Comparison of ENCODE assay signal across 13 cellular contexts in the genomic region with DNA sequence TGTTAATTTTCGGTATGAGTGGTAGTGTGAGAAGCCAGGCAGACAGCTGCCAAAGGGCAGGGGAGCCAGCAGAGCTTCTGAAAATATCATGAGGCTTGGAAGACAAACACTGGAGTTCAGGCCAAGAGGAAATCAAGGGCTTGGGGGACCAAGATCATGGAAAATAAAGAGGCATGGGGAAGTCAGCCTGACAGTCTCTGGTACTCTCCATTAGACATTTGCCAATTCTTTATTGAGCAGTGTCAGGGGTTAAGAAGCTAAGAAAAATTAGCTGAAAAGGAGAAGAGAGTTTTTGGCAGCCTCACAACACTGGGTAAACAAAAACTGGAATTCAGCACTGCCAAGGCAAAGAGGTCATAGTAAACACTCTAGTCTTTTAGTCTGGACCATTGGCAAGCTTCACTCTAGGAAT.
DNase-seq lines count a peak whose midpoint lies in the region; ATAC-seq and TF ChIP-seq lines count a peak whose summit lies in the region.
"Had no signal": no experiment of that assay in that cellular context is flagged by ENCODE, and none has a peak within 500 bp of the region (broad histone marks: within the 10 kb centered on the region; RNA-seq: fewer than 3 reads in every experiment).

No MANE protein-coding gene starts in this region.

- H3K27me3 ChIP-seq in PC-3 (ENCODE audit: low read length) (no peaks in the 10 kb centered on the region), gastrocnemius medialis (no peaks in the 10 kb centered on the region), esophagus muscularis mucosa (no peaks in the 10 kb centered on the region)

- no peak overlapping the region for H3K4me3 ChIP-seq in PC-3 (ENCODE audit: low read length)
- H3K4me3 ChIP-seq in gastrocnemius medialis = no peak overlapping the region
- no peak overlapping the region for H3K4me3 ChIP-seq in esophagus muscularis mucosa

- no peaks in the 10 kb centered on the region for H3K9me2 ChIP-seq in PC-3 (replicated peaks; ENCODE audit: low read length)

- H3K79me2 ChIP-seq in PC-3 (ENCODE audit: low read length) = no peaks in the 10 kb centered on the region

- H3K4me1 ChIP-seq in PC-3 (ENCODE audit: insufficient read depth, low read length) (no peaks in the 10 kb centered on the region), gastrocnemius medialis (peaks cover 22 to 25% of the 10 kb centered on the region in 2 donors), esophagus muscularis mucosa (peaks cover 7 to 21% (median 13%) of the 10 kb centered on the region in 4 donors)

- 21% methylated on average over 1 of the region's 1 CpG for WGBS in esophagus muscularis mucosa

- H3F3A ChIP-seq in PC-3 (ENCODE audit: low read length, unreplicated experiment) = no peaks in the 10 kb centered on the region

- no peaks in the 10 kb centered on the region for H4K20me1 ChIP-seq in PC-3 (ENCODE audit: low read length)

- in situ Hi-C loops in gastrocnemius medialis (cut with MboI; ENCODE audit: low sequenced_read_pairs in 4 of 4) = no loop called here

- ATAC-seq in PC-3 (peak; percentile 40), left ventricle myocardium superior (peak; percentile 91), gastrocnemius medialis (peak; percentile 68 to 81), GM18502 (IDR thresholded peaks at IDR 0.05; ENCODE audit: poor library complexity, unreplicated experiment) (no peak), GM19324 (IDR thresholded peaks at IDR 0.05; ENCODE audit: low FRiP score, unreplicated experiment) (no peak)

- TF ChIP-seq CTCF in PC-3 (conservative IDR thresholded peaks at IDR 0.05; ENCODE audit: low read depth, low read length) (no peak), gastrocnemius medialis (IDR thresholded peaks at IDR 0.05 in 4 of 5, conservative IDR thresholded peaks at IDR 0.05 in 1 of 5) (no peak), esophagus muscularis mucosa (IDR thresholded peaks at IDR 0.05) (no peak)

- H3K9ac ChIP-seq in PC-3 (ENCODE audit: low read length) = no peak overlapping the region

- DNase-seq in M059J (ENCODE audit: low read depth) = peak; percentile 44
- peak; percentile 31 for DNase-seq in PC-3
- DNase-seq in left ventricle myocardium superior = peak; percentile 57
- DNase-seq in gastrocnemius medialis = peak in 1 of 2 donors; percentile 22
- DNase-seq in esophagus muscularis mucosa (ENCODE audit: extremely low spot score) = no peak
- DNase-seq in stimulated activated CD4-positive, alpha-beta T cell treated with anti-CD3 and anti-CD28 coated beads, Interleukin-4, amount 100 ng/mL, for 4 hours = no peak
- DNase-seq: activated CD8-positive, alpha-beta memory T cell treated with anti-CD3 and anti-CD28 coated beads for 24 hours; activated effector memory CD4-positive, alpha-beta T cell treated with anti-CD3 and anti-CD28 coated beads, Interleukin-2, amount 50 U/mL, for 16 hours; DMS53; KBM-7; NCI-H146 had no signal

- POLR2A ChIA-PET in PC-3 (lab: Charles Lee; ENCODE audit: unreplicated experiment) = no interaction called here

- H3K36me3 ChIP-seq in PC-3 (ENCODE audit: low read depth, low read length) (no peaks in the 10 kb centered on the region), gastrocnemius medialis (no peaks in the 10 kb centered on the region), esophagus muscularis mucosa (no peaks in the 10 kb centered on the region)

- H3K27ac ChIP-seq in PC-3 (ENCODE audit: low read length) (no peak overlapping the region), gastrocnemius medialis (peak overlapping the region in 3 of 4 donors; percentile 26 to 73 (median 52)), esophagus muscularis mucosa (replicated peaks in 1 of 4) (no peak overlapping the region)

- H3K9me3 ChIP-seq in PC-3 (ENCODE audit: low read length) = no peaks in the 10 kb centered on the region
- no peaks in the 10 kb centered on the region for H3K9me3 ChIP-seq in gastrocnemius medialis
- no peaks in the 10 kb centered on the region for H3K9me3 ChIP-seq in esophagus muscularis mucosa

- CTCF ChIA-PET in PC-3 (lab: Charles Lee) = no interaction called here

- TF ChIP-seq EP300 in esophagus muscularis mucosa (IDR thresholded peaks at IDR 0.05) = no peak

- H3K4me2 ChIP-seq in PC-3 (ENCODE audit: low read length) = no peak overlapping the region

- intact Hi-C loops in PC-3 (cut with micrococcal nuclease) = no loop called here
- intact Hi-C loops in left ventricle myocardium superior (cut with micrococcal nuclease) = no loop called here
- intact Hi-C loops in gastrocnemius medialis (cut with DNase I; ENCODE audit: low total_unique reads) = no loop called here
- intact Hi-C loops in esophagus muscularis mucosa (cut with DNase I) = no loop called here

- H2AFZ ChIP-seq in PC-3 (ENCODE audit: low read length) = no peak overlapping the region

- TF ChIP-seq POLR2A in gastrocnemius medialis (IDR thresholded peaks at IDR 0.05) = no peak
- no peak for TF ChIP-seq POLR2A in esophagus muscularis mucosa (IDR thresholded peaks at IDR 0.05; ENCODE audit: low read depth)

- no TSS peak for BruUV-seq in PC-3 (replicated peaks; lab: Mats Ljungman, UMichigan)

Comparison
In these comparisons a context has a peak if more than half of its experiments do, and no peak if none do; other contexts are left out.
1. DNase-seq: peak in M059J (single experiment), PC-3 (single experiment) and left ventricle myocardium superior (single experiment); none in esophagus muscularis mucosa (single experiment) and stimulated activated CD4-positive, alpha-beta T cell treated with anti-CD3 and anti-CD28 coated beads, Interleukin-4, amount 100 ng/mL, for 4 hours (0 of 2).
2. ATAC-seq: peak in PC-3 (single experiment), left ventricle myocardium superior (single experiment) and gastrocnemius medialis (2 of 2); none in GM18502 (single experiment) and GM19324 (single experiment).
3. H3K27ac ChIP-seq: peak in gastrocnemius medialis (3 of 4); none in PC-3 (single experiment) and esophagus muscularis mucosa (0 of 4).